Comparison of ENCODE assay signal across 24 cellular contexts in genomic region chr10:6516277-6516676, GRCh38.
DNase-seq lines count a peak whose midpoint lies in the region; ATAC-seq and TF ChIP-seq lines count a peak whose summit lies in the region.
"Had no signal": no experiment of that assay in that cellular context is flagged by ENCODE, and none has a peak within 500 bp of the region (broad histone marks: within the 10 kb centered on the region; RNA-seq: fewer than 3 reads in every experiment).

No MANE protein-coding gene starts in this region.

- H3F3A ChIP-seq in neural progenitor cell (ENCODE audit: low read depth) = no peaks in the 10 kb centered on the region

- H3K4me1 ChIP-seq in CD4-positive, alpha-beta memory T cell (ENCODE audit: insufficient read depth, low read length) = peaks cover 89% of the 10 kb centered on the region
- peaks cover 9% of the 10 kb centered on the region for H3K4me1 ChIP-seq in neural progenitor cell
- H3K4me1 ChIP-seq: foreskin keratinocyte, tibial artery had no signal

- H3K36me3 ChIP-seq in CD4-positive, alpha-beta memory T cell (ENCODE audit: insufficient read depth, low read length) = peaks cover 33% of the 10 kb centered on the region
- H3K36me3 ChIP-seq in KOPT-K1 (ENCODE audit: insufficient read depth, low read length) (peaks cover 37% of the 10 kb centered on the region), neural progenitor cell (no peaks in the 10 kb centered on the region)
- H3K36me3 ChIP-seq: cardiac muscle cell, tibial artery had no signal

- H3K4me1 Mint-ChIP-seq in CD4-positive, alpha-beta memory T cell = peaks cover 71 to 98% (median 85%) of the 10 kb centered on the region in 4 donors
- H3K4me1 Mint-ChIP-seq in effector memory CD8-positive, alpha-beta T cell (ENCODE audit: low read depth in 2 of 2) = peaks cover 61 to 91% of the 10 kb centered on the region in 2 donors
- H3K4me1 Mint-ChIP-seq in neural progenitor cell = peaks cover 3% of the 10 kb centered on the region

- H3K79me2 ChIP-seq in neural progenitor cell (ENCODE audit: low read depth) = no peaks in the 10 kb centered on the region

- no peak overlapping the region for H3K4me3 ChIP-seq in CD4-positive, alpha-beta memory T cell (ENCODE audit: low read length in 2 of 2)
- H3K4me3 ChIP-seq in neural progenitor cell = no peak overlapping the region
- H3K4me3 ChIP-seq: cardiac muscle cell, tibial artery had no signal

- no peak overlapping the region for H3K4me2 ChIP-seq in neural progenitor cell
- H3K4me2 ChIP-seq: KMS-11 had no signal

- TF ChIP-seq CTCF in neural progenitor cell (IDR thresholded peaks at IDR 0.05) = peak; percentile 50

- no peak overlapping the region for H2AFZ ChIP-seq in neural progenitor cell (replicated peaks)

- H3K27ac ChIP-seq in CD4-positive, alpha-beta memory T cell (ENCODE audit: low read depth, low read length) = no peak overlapping the region
- H3K27ac ChIP-seq in KOPT-K1 (ENCODE audit: low read depth, low read length, poor library complexity, severe bottlenecking) (peak overlapping the region; percentile 24), neural progenitor cell (no peak overlapping the region), substantia nigra (ENCODE audit: low read depth, low read length, poor library complexity, severe bottlenecking) (no peak overlapping the region)
- H3K27ac ChIP-seq: cardiac muscle cell, foreskin keratinocyte, KMS-11, tibial artery, VCaP had no signal

- peak overlapping the region; percentile 9 to 88 (median 72) for H3K27ac Mint-ChIP-seq in CD4-positive, alpha-beta memory T cell
- peak overlapping the region; percentile 83 to 84 for H3K27ac Mint-ChIP-seq in effector memory CD8-positive, alpha-beta T cell
- no peak overlapping the region for H3K27ac Mint-ChIP-seq in neural progenitor cell

- no peak overlapping the region for H3K9ac ChIP-seq in neural progenitor cell
- H3K9ac ChIP-seq: KMS-11 had no signal

- DNase-seq in CD4-positive, alpha-beta memory T cell = no peak
- no peak for DNase-seq in effector memory CD8-positive, alpha-beta T cell
- DNase-seq in neural progenitor cell (ENCODE audit: low spot score) (peak; percentile 50), substantia nigra (lab: John Stamatoyannopoulos, UW) (no peak)
- DNase-seq: activated CD4-positive, alpha-beta T cell treated with anti-CD3 and anti-CD28 coated beads, Interleukin-2, amount 50 U/mL, for 1 hour; activated effector memory CD4-positive, alpha-beta T cell treated with anti-CD3 and anti-CD28 coated beads, Interleukin-2, amount 50 U/mL, for 16 hours; amniotic stem cell; COR-L47; foreskin keratinocyte; HCEC 1CT; kidney glomerular epithelial cell; mammary epithelial cell; NCI-H1048; NCI-H2081; NCI-H510A treated with DMSO at 0.1 percent for 48 hours; Right ventricle myocardium superior; tibial artery had no signal

- peaks cover 3% of the 10 kb centered on the region for H4K20me1 ChIP-seq in neural progenitor cell (ENCODE audit: low read depth)

- POLR2A ChIA-PET in CD4-positive, alpha-beta memory T cell (lab: Charles Lee; ENCODE audit: partially characterized antibody) = interaction anchor here (1.2 to 3.0 kb wide), 5 partner anchors 14 to 62 kb away, joined by 3 to 16 read pairs (median 8); no protein-coding TSS in a partner anchor

- peak overlapping the region in 3 of 8 donors; percentile 18 to 36 (median 28) for H3K4me3 Mint-ChIP-seq in CD4-positive, alpha-beta memory T cell
- H3K4me3 Mint-ChIP-seq in effector memory CD8-positive, alpha-beta T cell = peak overlapping the region; percentile 19 to 50
- no peak overlapping the region for H3K4me3 Mint-ChIP-seq in neural progenitor cell

- intact Hi-C loops in CD4-positive, alpha-beta memory T cell (cut with micrococcal nuclease) = loop anchor here (2.0 kb wide), 2 partner anchors 47 to 63 kb away; no protein-coding TSS in a partner anchor

- CTCF ChIA-PET in CD4-positive, alpha-beta memory T cell (lab: Charles Lee; ENCODE audit: partially characterized antibody) = interaction anchor here (0.8 to 3.6 kb wide), 14 partner anchors 9 to 132 kb away, joined by 3 to 17 read pairs (median 4); no protein-coding TSS in a partner anchor

- no peaks in the 10 kb centered on the region for H3K9me3 Mint-ChIP-seq in CD4-positive, alpha-beta memory T cell
- no peaks in the 10 kb centered on the region for H3K9me3 Mint-ChIP-seq in effector memory CD8-positive, alpha-beta T cell
- H3K9me3 Mint-ChIP-seq in neural progenitor cell = no peaks in the 10 kb centered on the region

- no peaks in the 10 kb centered on the region for H3K27me3 ChIP-seq in CD4-positive, alpha-beta memory T cell (ENCODE audit: insufficient read depth, low read length)
- no peaks in the 10 kb centered on the region for H3K27me3 ChIP-seq in neural progenitor cell
- H3K27me3 ChIP-seq: cardiac muscle cell, foreskin keratinocyte, tibial artery had no signal

- H3K36me3 Mint-ChIP-seq in CD4-positive, alpha-beta memory T cell = peaks cover 37 to 71% of the 10 kb centered on the region in 2 donors
- peaks cover 19% of the 10 kb centered on the region for H3K36me3 Mint-ChIP-seq in effector memory CD8-positive, alpha-beta T cell (ENCODE audit: insufficient read depth)
- no peaks in the 10 kb centered on the region for H3K36me3 Mint-ChIP-seq in neural progenitor cell

- H3K9me3 ChIP-seq in CD4-positive, alpha-beta memory T cell (ENCODE audit: control insufficient read depth in 1 of 2, low read length in 2 of 2) = no peaks in the 10 kb centered on the region
- H3K9me3 ChIP-seq in KOPT-K1 (ENCODE audit: insufficient read depth, low read length, poor library complexity, severe bottlenecking) (peaks cover 14% of the 10 kb centered on the region), neural progenitor cell (ENCODE audit: low read depth) (no peaks in the 10 kb centered on the region)
- H3K9me3 ChIP-seq: tibial artery had no signal

- no peaks in the 10 kb centered on the region for H3K27me3 Mint-ChIP-seq in CD4-positive, alpha-beta memory T cell
- H3K27me3 Mint-ChIP-seq in effector memory CD8-positive, alpha-beta T cell = no peaks in the 10 kb centered on the region
- H3K27me3 Mint-ChIP-seq in neural progenitor cell (ENCODE audit: insufficient read depth, low read depth) = peaks cover 2% of the 10 kb centered on the region

- ATAC-seq in effector memory CD8-positive, alpha-beta T cell (replicated peaks) = no peak
- ATAC-seq in GM19463 (IDR thresholded peaks at IDR 0.05; ENCODE audit: unreplicated experiment) (no peak), HG02870 (IDR thresholded peaks at IDR 0.05; ENCODE audit: unreplicated experiment) (no peak)
- ATAC-seq: foreskin keratinocyte, sciatic nerve had no signal
